In the genomic region with DNA sequence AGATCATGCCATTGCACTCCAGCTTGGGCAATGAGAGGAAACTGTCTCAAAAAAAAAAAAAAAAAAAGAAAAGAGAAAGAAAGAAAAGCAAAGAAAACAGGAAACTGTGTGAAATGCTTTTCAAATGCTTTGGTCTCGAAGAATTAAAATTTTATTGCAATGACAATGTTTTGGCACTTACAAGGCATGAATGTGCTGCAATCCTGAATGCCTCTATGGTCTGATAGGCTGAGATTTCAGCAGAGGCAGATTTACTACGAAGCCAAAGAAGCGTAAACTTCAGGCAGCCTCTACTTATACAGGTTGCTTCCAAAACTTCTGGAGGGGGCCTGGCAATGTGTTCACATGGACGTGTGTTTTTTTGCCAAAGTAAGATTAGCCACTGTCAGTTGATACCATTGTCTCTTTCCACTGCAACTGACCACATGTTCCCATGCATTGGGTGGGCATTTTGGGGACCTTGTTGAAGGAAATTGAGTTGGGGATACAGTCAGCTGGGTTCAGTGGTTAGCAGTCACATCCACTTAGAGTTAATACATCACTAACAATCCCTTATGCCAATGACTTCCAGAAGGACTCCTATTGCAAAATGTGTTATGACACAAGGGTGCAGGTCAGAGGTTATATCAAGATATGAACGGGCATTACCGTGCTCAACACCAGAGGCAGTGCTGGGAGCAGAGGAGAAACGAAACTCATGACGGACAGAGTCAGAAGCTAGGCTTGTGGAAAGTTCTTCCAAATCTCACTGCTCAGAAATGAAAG, we compare ENCODE assay signal across 1 cellular context.
TF ChIP-seq lines count a peak whose summit lies in the region.

No MANE protein-coding gene starts in this region.

TF ChIP-seq in H1, 55 proteins besides CTCF, POLR2A, EP300 and RAD21 (continued from another document):
- TF ChIP-seq CEBPB (IDR thresholded peaks at IDR 0.05; ENCODE audit: low read depth, low read length) (no peak), KDM5A (IDR thresholded peaks at IDR 0.05; ENCODE audit: low read length) (no peak), PHF8 (conservative IDR thresholded peaks at IDR 0.05; ENCODE audit: low read depth, low read length) (no peak), RNF2 (IDR thresholded peaks at IDR 0.05; ENCODE audit: borderline replicate concordance, low read depth, low read length, missing control alignments, poor library complexity, severe bottlenecking) (no peak), MAFK (IDR thresholded peaks at IDR 0.05; ENCODE audit: low read depth, low read length) (no peak), SP1 (IDR thresholded peaks at IDR 0.05; ENCODE audit: low read depth, low read length) (no peak), CREB1 (IDR thresholded peaks at IDR 0.05) (no peak), RBBP5 (IDR thresholded peaks at IDR 0.05; ENCODE audit: borderline replicate concordance, low read depth, low read length) (no peak)
